Comparison of ENCODE assay signal across 8 cellular contexts in genomic region chr1:12047120-12047876, GRCh38. TPM values are rescaled to one million over a fixed set of nuclear protein-coding genes. Genes with fewer than 3 reads are reported as not detected.
DNase-seq lines count a peak whose midpoint lies in the region; ATAC-seq and TF ChIP-seq lines count a peak whose summit lies in the region.

No MANE protein-coding gene starts in this region.

- H3K36me3 ChIP-seq in GM06990 (ENCODE audit: control insufficient read depth, insufficient read depth, low read length) (no peaks in the 10 kb centered on the region), SK-N-SH (replicated peaks in 1 of 2; ENCODE audit: control insufficient read depth in 1 of 2, insufficient read depth in 2 of 2, low read length in 1 of 2) (no peaks in the 10 kb centered on the region)

- no peak for TF ChIP-seq RAD21 in SK-N-SH (IDR thresholded peaks at IDR 0.05; ENCODE audit: low read length)

- no peak overlapping the region for H3K27ac ChIP-seq in SK-N-SH (ENCODE audit: low read depth in 2 of 2, low read length in 1 of 2)

- H3K4me3 ChIP-seq in GM06990 (replicated peaks; ENCODE audit: low read depth, low read length), result peak overlapping the region; percentile 21
- no peak overlapping the region for H3K4me3 ChIP-seq in fibroblast of mammary gland (ENCODE audit: control insufficient read depth, low read depth, low read length)
- no peak overlapping the region for H3K4me3 ChIP-seq in SK-N-SH (ENCODE audit: low read depth in 2 of 2, low read length in 1 of 2)

- H3K9me2 ChIP-seq in SK-N-SH, result no peaks in the 10 kb centered on the region

- POLR2A ChIA-PET in SK-N-SH (lab: Yijun Ruan, JAX), result no interaction called here

- H3K27me3 ChIP-seq in GM06990 (replicated peaks; ENCODE audit: control insufficient read depth, insufficient read depth, low read length), result no peaks in the 10 kb centered on the region
- no peaks in the 10 kb centered on the region; the same call in 1 of the 2 replicates for H3K27me3 ChIP-seq in SK-N-SH (ENCODE audit: insufficient read depth)

- intact Hi-C loops in posterior cingulate gyrus (cut with DNase I), result no loop called here

- H3F3A ChIP-seq in SK-N-SH (replicated peaks; ENCODE audit: insufficient read depth), result no peaks in the 10 kb centered on the region

- H4K20me1 ChIP-seq in SK-N-SH (ENCODE audit: insufficient read depth), result no peaks in the 10 kb centered on the region

- TF ChIP-seq EP300 in SK-N-SH (IDR thresholded peaks at IDR 0.05; ENCODE audit: borderline replicate concordance in 1 of 2, low read depth in 1 of 2, low read length in 1 of 2), result no peak

- no peak overlapping the region for H3K9ac ChIP-seq in SK-N-SH

- H3K9me3 ChIP-seq in SK-N-SH, result no peaks in the 10 kb centered on the region

- CTCF ChIA-PET in SK-N-SH (lab: Yijun Ruan, JAX), result interaction anchor here (1.0 kb wide), 1 partner anchor 78 kb away, joined by 3 read pairs; no protein-coding TSS in a partner anchor

- TF ChIP-seq CTCF in GM06990 (IDR thresholded peaks at IDR 0.05; ENCODE audit: insufficient read depth, low read length, poor library complexity, severe bottlenecking) (no peak), fibroblast of mammary gland (conservative IDR thresholded peaks at IDR 0.05; ENCODE audit: control insufficient read depth, insufficient read depth, low read depth, low read length) (no peak), SK-N-SH (IDR thresholded peaks at IDR 0.05) (no peak)

- no peaks in the 10 kb centered on the region; a peak in 2 of 4 replicates for H3K4me1 ChIP-seq in SK-N-SH (ENCODE audit: control insufficient read depth in 1 of 2, insufficient read depth in 2 of 2, low read depth in 1 of 2, low read length in 1 of 2)

- WGBS in SK-N-SH (ENCODE audit: low lambda C conversion rate), result 68% methylated on average over 15 of the region's 18 CpGs

- H3K4me2 ChIP-seq in SK-N-SH, result no peak overlapping the region

- ATAC-seq in GM21619 (IDR thresholded peaks at IDR 0.05; ENCODE audit: unreplicated experiment), result peak; percentile 34
- ATAC-seq in GM18519 (IDR thresholded peaks at IDR 0.05; ENCODE audit: low FRiP score, unreplicated experiment), result no peak

- H2AFZ ChIP-seq in SK-N-SH (ENCODE audit: low read depth), result no peak overlapping the region

- H3K79me2 ChIP-seq in SK-N-SH (ENCODE audit: insufficient read depth), result no peaks in the 10 kb centered on the region

- peak; percentile 87 for DNase-seq in GM06990 (ENCODE audit: extremely low read depth, insufficient read length)
- peak; percentile 77 for DNase-seq in RPMI7951 (ENCODE audit: low read depth)
- peak; percentile 39 for DNase-seq in fibroblast of mammary gland (ENCODE audit: low read depth)
- no peak for DNase-seq in SK-N-SH
- DNase-seq in DMS153 (lab: John Stamatoyannopoulos, UW), result no peak
- DNase-seq in posterior cingulate gyrus, result no peak

TF ChIP-seq in SK-N-SH, 30 proteins besides CTCF, POLR2A, EP300 and RAD21:
- no peak for TF ChIP-seq RXRA (IDR thresholded peaks at IDR 0.05; ENCODE audit: borderline replicate concordance, low read depth)
- no peak for TF ChIP-seq SIN3A (IDR thresholded peaks at IDR 0.05; ENCODE audit: borderline replicate concordance, low read depth, low read length)
- TF ChIP-seq MEF2A (IDR thresholded peaks at IDR 0.05; ENCODE audit: borderline replicate concordance, low read depth), result no peak
- TF ChIP-seq FOXM1 (IDR thresholded peaks at IDR 0.05; ENCODE audit: low read depth), result no peak
- no peak for TF ChIP-seq FOXJ3 (CRISPR knock-in tag; IDR thresholded peaks at IDR 0.05)
- TF ChIP-seq EZH2phosphoT487 (IDR thresholded peaks at IDR 0.05; ENCODE audit: borderline replicate concordance, low read depth), result no peak
- no peak for TF ChIP-seq NFIC (IDR thresholded peaks at IDR 0.05; ENCODE audit: borderline replicate concordance)
- no peak for TF ChIP-seq FOSL2 (IDR thresholded peaks at IDR 0.05; ENCODE audit: borderline replicate concordance, low read depth)
- TF ChIP-seq RCOR1 (IDR thresholded peaks at IDR 0.05; ENCODE audit: low read length), result no peak
- no peak for TF ChIP-seq TAF1 (IDR thresholded peaks at IDR 0.05; ENCODE audit: borderline replicate concordance, low read depth, low read length)
- no peak for TF ChIP-seq RFX5 (IDR thresholded peaks at IDR 0.05; ENCODE audit: low read length)
- TF ChIP-seq MAX (IDR thresholded peaks at IDR 0.05; ENCODE audit: low read depth), result no peak
- TF ChIP-seq POLR2AphosphoS5 (IDR thresholded peaks at IDR 0.05; ENCODE audit: low read depth, low read length), result no peak
- TF ChIP-seq JUND (IDR thresholded peaks at IDR 0.05), result no peak
- TF ChIP-seq TCF12 (IDR thresholded peaks at IDR 0.05), result no peak
- TF ChIP-seq TEAD4 (IDR thresholded peaks at IDR 0.05; ENCODE audit: borderline replicate concordance, insufficient read depth), result no peak
- TF ChIP-seq GATA2 (CRISPR knock-in tag; IDR thresholded peaks at IDR 0.05), result no peak

RNA-seq across cellular contexts. Expression of gene TNFRSF8, which starts 15.8 kb away (rescaled TPM):
- not detected in 2 replicates for total RNA-seq in RPMI7951 (2014; rRNA removed; shearing (Covaris generic))
- 0.07 TPM in 1 of 2 replicates, not detected in the other for polyA plus RNA-seq in SK-N-SH (2012; rRNA removed)
- polyA plus RNA-seq in SK-N-SH (2012; cell fraction: cytosol; rRNA removed), result 0.03 TPM in 1 of 2 replicates, not detected in the other
- 0.04 and 0.08 TPM in 2 replicates for polyA plus RNA-seq in SK-N-SH (2012; cell fraction: nucleus; rRNA removed)

RNA-seq across cellular contexts. Expression of gene MIIP, which starts 28.0 kb away (rescaled TPM):
- 25.1 and 35.0 TPM in 2 replicates for total RNA-seq in RPMI7951 (2014; rRNA removed; shearing (Covaris generic))
- polyA plus RNA-seq in SK-N-SH (2012; rRNA removed), result 24.0 and 25.6 TPM in 2 replicates
- polyA plus RNA-seq in SK-N-SH (2012; cell fraction: cytosol; rRNA removed), result 6.1 and 11.1 TPM in 2 replicates
- polyA plus RNA-seq in SK-N-SH (2012; cell fraction: nucleus; rRNA removed), result 128 and 148 TPM in 2 replicates

Comparison
In these comparisons a context has a peak if more than half of its experiments do, and no peak if none do; other contexts are left out.
1. DNase-seq: peak in GM06990 (single experiment), RPMI7951 (single experiment) and fibroblast of mammary gland (single experiment); none in SK-N-SH (single experiment), DMS153 (single experiment) and posterior cingulate gyrus (0 of 10).